In genomic region chr17:58391302-58391984, GRCh38 we compare ENCODE assay signal across 1 cellular context.
TF ChIP-seq lines count a peak whose summit lies in the region.

No MANE protein-coding gene starts in this region.

TF ChIP-seq in HepG2, 621 proteins besides CTCF, POLR2A, EP300 and RAD21 (continued from another document and continues in another):
- TF ChIP-seq THAP9 (CRISPR knock-in tag; IDR thresholded peaks at IDR 0.05; ENCODE audit: borderline replicate concordance) (peak; percentile 66; the same call in 1 of the 2 replicates), ZSCAN29 (CRISPR knock-in tag; conservative IDR thresholded peaks at IDR 0.05) (peak; percentile 94), TRIM24 (CRISPR knock-in tag; IDR thresholded peaks at IDR 0.05) (peak; percentile 65; the same call in 1 of the 2 replicates), RFX5 (IDR thresholded peaks at IDR 0.05; ENCODE audit: low read depth, low read length) (0 out of 2 replicates have a peak, but pooled peaks have one; percentile 9), PATZ1 (CRISPR knock-in tag; IDR thresholded peaks at IDR 0.05) (peak; percentile 100), ZNF577 (CRISPR knock-in tag; IDR thresholded peaks at IDR 0.05; ENCODE audit: borderline replicate concordance, low read depth) (no peak), LCORL (IDR thresholded peaks at IDR 0.05) (peak; percentile 73), LCORL (CRISPR knock-in tag; IDR thresholded peaks at IDR 0.05) (peak; percentile 98), TBP (CRISPR knock-in tag; IDR thresholded peaks at IDR 0.05) (peak; percentile 88; the same call in 1 of the 2 replicates), ZZZ3 (CRISPR knock-in tag; IDR thresholded peaks at IDR 0.05; ENCODE audit: borderline replicate concordance) (peak; percentile 83; the same call in 1 of the 2 replicates), ZBED4 (CRISPR knock-in tag; IDR thresholded peaks at IDR 0.05; ENCODE audit: borderline replicate concordance) (peak; percentile 76; the same call in 1 of the 2 replicates), JUN (CRISPR knock-in tag; IDR thresholded peaks at IDR 0.05) (peak; percentile 97), ZNF619 (CRISPR knock-in tag; IDR thresholded peaks at IDR 0.05) (no peak; the same call in 1 of the 2 replicates), ZMYM4 (CRISPR knock-in tag; IDR thresholded peaks at IDR 0.05) (peak; percentile 97), ZNF101 (CRISPR knock-in tag; IDR thresholded peaks at IDR 0.05; ENCODE audit: borderline replicate concordance, low read depth) (peak; percentile 85; the same call in 1 of the 2 replicates), ZNF772 (CRISPR knock-in tag; IDR thresholded peaks at IDR 0.05) (peak; percentile 100), ZNF33B (CRISPR knock-in tag; IDR thresholded peaks at IDR 0.05) (peak; percentile 90), SIX1 (CRISPR knock-in tag; IDR thresholded peaks at IDR 0.05; ENCODE audit: borderline replicate concordance) (peak; percentile 92), DMTF1 (CRISPR knock-in tag; IDR thresholded peaks at IDR 0.05) (no peak), PHF20 (CRISPR knock-in tag; IDR thresholded peaks at IDR 0.05) (no peak), ZFX (CRISPR knock-in tag; IDR thresholded peaks at IDR 0.05; ENCODE audit: low read depth) (peak; percentile 73), FOXO4 (CRISPR knock-in tag; conservative IDR thresholded peaks at IDR 0.05) (no peak), TBL1XR1 (IDR thresholded peaks at IDR 0.05; ENCODE audit: borderline replicate concordance, low read length, partially characterized antibody) (peak; percentile 94), AHR (CRISPR knock-in tag; IDR thresholded peaks at IDR 0.05) (peak; percentile 90)
- TF ChIP-seq, protein P1, sequence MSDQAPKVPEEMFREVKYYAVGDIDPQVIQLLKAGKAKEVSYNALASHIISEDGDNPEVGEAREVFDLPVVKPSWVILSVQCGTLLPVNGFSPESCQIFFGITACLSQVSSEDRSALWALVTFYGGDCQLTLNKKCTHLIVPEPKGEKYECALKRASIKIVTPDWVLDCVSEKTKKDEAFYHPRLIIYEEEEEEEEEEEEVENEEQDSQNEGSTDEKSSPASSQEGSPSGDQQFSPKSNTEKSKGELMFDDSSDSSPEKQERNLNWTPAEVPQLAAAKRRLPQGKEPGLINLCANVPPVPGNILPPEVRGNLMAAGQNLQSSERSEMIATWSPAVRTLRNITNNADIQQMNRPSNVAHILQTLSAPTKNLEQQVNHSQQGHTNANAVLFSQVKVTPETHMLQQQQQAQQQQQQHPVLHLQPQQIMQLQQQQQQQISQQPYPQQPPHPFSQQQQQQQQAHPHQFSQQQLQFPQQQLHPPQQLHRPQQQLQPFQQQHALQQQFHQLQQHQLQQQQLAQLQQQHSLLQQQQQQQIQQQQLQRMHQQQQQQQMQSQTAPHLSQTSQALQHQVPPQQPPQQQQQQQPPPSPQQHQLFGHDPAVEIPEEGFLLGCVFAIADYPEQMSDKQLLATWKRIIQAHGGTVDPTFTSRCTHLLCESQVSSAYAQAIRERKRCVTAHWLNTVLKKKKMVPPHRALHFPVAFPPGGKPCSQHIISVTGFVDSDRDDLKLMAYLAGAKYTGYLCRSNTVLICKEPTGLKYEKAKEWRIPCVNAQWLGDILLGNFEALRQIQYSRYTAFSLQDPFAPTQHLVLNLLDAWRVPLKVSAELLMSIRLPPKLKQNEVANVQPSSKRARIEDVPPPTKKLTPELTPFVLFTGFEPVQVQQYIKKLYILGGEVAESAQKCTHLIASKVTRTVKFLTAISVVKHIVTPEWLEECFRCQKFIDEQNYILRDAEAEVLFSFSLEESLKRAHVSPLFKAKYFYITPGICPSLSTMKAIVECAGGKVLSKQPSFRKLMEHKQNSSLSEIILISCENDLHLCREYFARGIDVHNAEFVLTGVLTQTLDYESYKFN (CRISPR knock-in tag; conservative IDR thresholded peaks at IDR 0.05): peak; percentile 100
- TF ChIP-seq, protein P2, sequence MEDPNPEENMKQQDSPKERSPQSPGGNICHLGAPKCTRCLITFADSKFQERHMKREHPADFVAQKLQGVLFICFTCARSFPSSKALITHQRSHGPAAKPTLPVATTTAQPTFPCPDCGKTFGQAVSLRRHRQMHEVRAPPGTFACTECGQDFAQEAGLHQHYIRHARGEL (CRISPR knock-in tag; IDR thresholded peaks at IDR 0.05): no peak
- TF ChIP-seq, protein P3, sequence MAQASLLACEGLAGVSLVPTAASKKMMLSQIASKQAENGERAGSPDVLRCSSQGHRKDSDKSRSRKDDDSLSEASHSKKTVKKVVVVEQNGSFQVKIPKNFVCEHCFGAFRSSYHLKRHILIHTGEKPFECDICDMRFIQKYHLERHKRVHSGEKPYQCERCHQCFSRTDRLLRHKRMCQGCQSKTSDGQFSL (CRISPR knock-in tag; IDR thresholded peaks at IDR 0.05): 0 out of 2 replicates have a peak, but pooled peaks have one; percentile 45
- TF ChIP-seq, protein P4, sequence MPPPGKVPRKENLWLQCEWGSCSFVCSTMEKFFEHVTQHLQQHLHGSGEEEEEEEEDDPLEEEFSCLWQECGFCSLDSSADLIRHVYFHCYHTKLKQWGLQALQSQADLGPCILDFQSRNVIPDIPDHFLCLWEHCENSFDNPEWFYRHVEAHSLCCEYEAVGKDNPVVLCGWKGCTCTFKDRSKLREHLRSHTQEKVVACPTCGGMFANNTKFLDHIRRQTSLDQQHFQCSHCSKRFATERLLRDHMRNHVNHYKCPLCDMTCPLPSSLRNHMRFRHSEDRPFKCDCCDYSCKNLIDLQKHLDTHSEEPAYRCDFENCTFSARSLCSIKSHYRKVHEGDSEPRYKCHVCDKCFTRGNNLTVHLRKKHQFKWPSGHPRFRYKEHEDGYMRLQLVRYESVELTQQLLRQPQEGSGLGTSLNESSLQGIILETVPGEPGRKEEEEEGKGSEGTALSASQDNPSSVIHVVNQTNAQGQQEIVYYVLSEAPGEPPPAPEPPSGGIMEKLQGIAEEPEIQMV (CRISPR knock-in tag; IDR thresholded peaks at IDR 0.05; ENCODE audit: low read depth): peak; percentile 96
- TF ChIP-seq, protein P5, sequence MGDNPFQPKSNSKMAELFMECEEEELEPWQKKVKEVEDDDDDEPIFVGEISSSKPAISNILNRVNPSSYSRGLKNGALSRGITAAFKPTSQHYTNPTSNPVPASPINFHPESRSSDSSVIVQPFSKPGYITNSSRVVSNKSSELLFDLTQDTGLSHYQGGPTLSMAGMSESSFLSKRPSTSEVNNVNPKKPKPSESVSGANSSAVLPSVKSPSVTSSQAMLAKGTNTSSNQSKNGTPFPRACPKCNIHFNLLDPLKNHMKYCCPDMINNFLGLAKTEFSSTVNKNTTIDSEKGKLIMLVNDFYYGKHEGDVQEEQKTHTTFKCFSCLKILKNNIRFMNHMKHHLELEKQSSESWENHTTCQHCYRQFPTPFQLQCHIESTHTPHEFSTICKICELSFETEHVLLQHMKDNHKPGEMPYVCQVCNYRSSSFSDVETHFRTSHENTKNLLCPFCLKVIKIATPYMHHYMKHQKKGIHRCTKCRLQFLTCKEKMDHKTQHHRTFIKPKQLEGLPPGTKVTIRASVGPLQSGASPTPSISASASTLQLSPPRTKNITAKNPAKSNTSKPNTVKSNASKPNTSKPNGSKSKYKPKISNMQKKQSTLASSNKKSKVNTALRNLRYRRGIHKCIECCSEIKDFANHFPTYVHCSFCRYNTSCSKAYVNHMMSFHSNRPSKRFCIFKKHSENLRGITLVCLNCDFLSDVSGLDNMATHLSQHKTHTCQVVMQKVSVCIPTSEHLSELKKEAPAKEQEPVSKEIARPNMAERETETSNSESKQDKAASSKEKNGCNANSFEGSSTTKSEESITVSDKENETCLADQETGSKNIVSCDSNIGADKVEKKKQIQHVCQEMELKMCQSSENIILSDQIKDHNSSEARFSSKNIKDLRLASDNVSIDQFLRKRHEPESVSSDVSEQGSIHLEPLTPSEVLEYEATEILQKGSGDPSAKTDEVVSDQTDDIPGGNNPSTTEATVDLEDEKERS (CRISPR knock-in tag; IDR thresholded peaks at IDR 0.05): peak; percentile 69
